27 cellular contexts compared by ENCODE assay signal in genomic region chr2:72952110-72952823, GRCh38. TPM values are rescaled to one million over a fixed set of nuclear protein-coding genes. Genes with fewer than 3 reads are reported as not detected.
DNase-seq lines count a peak whose midpoint lies in the region; ATAC-seq and TF ChIP-seq lines count a peak whose summit lies in the region.
"Had no signal": no experiment of that assay in that cellular context is flagged by ENCODE, and none has a peak within 500 bp of the region (broad histone marks: within the 10 kb centered on the region; RNA-seq: fewer than 3 reads in every experiment).

No MANE protein-coding gene starts in this region.

- WGBS in testis, 2 donors = 85 to 92% methylated on average over 8 of the region's 8 CpGs

- peaks cover 4% of the 10 kb centered on the region for H3K36me3 Mint-ChIP-seq in T-helper 1 cell treated with Interleukin-12 subunit alpha and Interleukin-12 subunit beta and Interleukin-4 antibody, amounts not matched to agents 30 μg/mL and 1 μg/mL, for 36 hours (ENCODE audit: low read depth)
- H3K36me3 Mint-ChIP-seq in endothelial cell (ENCODE audit: low read depth, unreplicated experiment) = peaks cover 16% of the 10 kb centered on the region
- H3K36me3 Mint-ChIP-seq: activated naive CD4-positive, alpha-beta T cell treated with anti-CD3 and anti-CD28 coated beads, Interleukin-2, amount 50 U/mL, for 72 hours had no signal

- TF ChIP-seq POLR2A in testis (IDR thresholded peaks at IDR 0.05) = no peak

- no peak overlapping the region for H3K4me2 ChIP-seq in osteoblast (ENCODE audit: insufficient read depth, low read length)
- H3K4me2 ChIP-seq: smooth muscle cell had no signal

- H3K4me1 ChIP-seq in osteoblast (ENCODE audit: insufficient read depth, low read length) (no peaks in the 10 kb centered on the region), testis (no peaks in the 10 kb centered on the region)
- H3K4me1 ChIP-seq: psoas muscle had no signal

- H3K4me3 Mint-ChIP-seq in T-helper 1 cell treated with Interleukin-12 subunit alpha and Interleukin-12 subunit beta and Interleukin-4 antibody, amounts not matched to agents 30 μg/mL and 1 μg/mL, for 36 hours = no peak overlapping the region
- H3K4me3 Mint-ChIP-seq in endothelial cell (ENCODE audit: unreplicated experiment) = peak overlapping the region; percentile 65
- H3K4me3 Mint-ChIP-seq: activated B cell treated with CpG ODN at 0.5 μM for 24 hours had no signal

- peaks cover 36% of the 10 kb centered on the region for H3K4me1 Mint-ChIP-seq in T-helper 1 cell treated with Interleukin-12 subunit alpha and Interleukin-12 subunit beta and Interleukin-4 antibody, amounts not matched to agents 30 μg/mL and 1 μg/mL, for 36 hours (ENCODE audit: low read depth)
- peaks cover 19% of the 10 kb centered on the region for H3K4me1 Mint-ChIP-seq in endothelial cell (ENCODE audit: unreplicated experiment)
- H3K4me1 Mint-ChIP-seq: activated B cell treated with CpG ODN at 0.5 μM for 24 hours had no signal

- H3K9me3 Mint-ChIP-seq in T-helper 1 cell treated with Interleukin-12 subunit alpha and Interleukin-12 subunit beta and Interleukin-4 antibody, amounts not matched to agents 30 μg/mL and 1 μg/mL, for 36 hours = no peaks in the 10 kb centered on the region
- no peaks in the 10 kb centered on the region for H3K9me3 Mint-ChIP-seq in endothelial cell (ENCODE audit: unreplicated experiment)
- H3K9me3 Mint-ChIP-seq: activated B cell treated with CpG ODN at 0.5 μM for 24 hours; activated T-helper 1 cell treated with anti-CD3 and anti-CD28 coated beads, Interleukin-12 subunit alpha, Interleukin-12 subunit beta, Interleukin-2, Interleukin-4 antibody, amounts not matched to agents 30 ng/mL and 10 ng/mL and 1 ng/mL, durations not matched to agents 14 hours and 24 hours and 36 hours had no signal

- H3K36me3 ChIP-seq in osteoblast (ENCODE audit: insufficient read depth, low read length) = no peaks in the 10 kb centered on the region
- H3K36me3 ChIP-seq in testis (ENCODE audit: low read depth, missing control alignments) = no peaks in the 10 kb centered on the region
- H3K36me3 ChIP-seq: BLaER1 treated with 17β-estradiol and CSF1 and Interleukin-3, amounts not matched to agents 10 nM and 100 nM had no signal

- no peaks in the 10 kb centered on the region for H3K79me2 ChIP-seq in osteoblast (ENCODE audit: insufficient read depth, low read length)

- intact Hi-C loops in testis (cut with DNase I; ENCODE audit: low total_unique reads) = no loop called here

- TF ChIP-seq CTCF in endothelial cell (IDR thresholded peaks at IDR 0.05; ENCODE audit: unreplicated experiment) (no peak), osteoblast (IDR thresholded peaks at IDR 0.05; ENCODE audit: extremely low read depth, low read depth, low read length) (peak; percentile 20), testis (IDR thresholded peaks at IDR 0.05) (no peak)

- H2AFZ ChIP-seq in osteoblast (ENCODE audit: low read length) = no peak overlapping the region

- no peak for ATAC-seq in HG03571 (IDR thresholded peaks at IDR 0.05; ENCODE audit: unreplicated experiment)
- ATAC-seq: activated naive CD4-positive, alpha-beta T cell treated with anti-CD3 and anti-CD28 coated beads, Interleukin-2, amount 50 U/mL, for 72 hours; GM12878; psoas muscle had no signal

- peaks cover 4% of the 10 kb centered on the region for H4K20me1 ChIP-seq in osteoblast (ENCODE audit: insufficient read depth, low read length)

- H3K27me3 ChIP-seq in osteoblast (ENCODE audit: insufficient read depth, low read length) (no peaks in the 10 kb centered on the region), testis (no peaks in the 10 kb centered on the region)

- DNase-seq in T-helper 1 cell (no peak), NCI-H69 (lab: John Stamatoyannopoulos, UW) (peak; percentile 2), endothelial cell (ENCODE audit: low spot score) (no peak), osteoblast (ENCODE audit: insufficient read length, low spot score, missing footprints) (peak; percentile 54), testis (no peak), NCI-H1436 (lab: John Stamatoyannopoulos, UW) (no peak)
- DNase-seq: activated B cell treated with CpG ODN at 0.5 μM for 24 hours; cortex of kidney; foreskin fibroblast; KG1; midbrain; NCI-H1048; NCI-H2081; NCI-H510A treated with DMSO at 0.1 percent for 48 hours; psoas muscle; Right ventricle myocardium superior; stimulated activated CD4-positive, alpha-beta T cell treated with anti-CD3 and anti-CD28 coated beads, Interleukin-4, amount 100 ng/mL, for 4 hours had no signal

- H3K27ac ChIP-seq in osteoblast (ENCODE audit: low read depth, low read length) = no peak overlapping the region
- H3K27ac ChIP-seq in testis = no peak overlapping the region
- H3K27ac ChIP-seq: psoas muscle had no signal

- H3K27ac Mint-ChIP-seq in T-helper 1 cell treated with Interleukin-12 subunit alpha and Interleukin-12 subunit beta and Interleukin-4 antibody, amounts not matched to agents 30 μg/mL and 1 μg/mL, for 36 hours = peak overlapping the region; percentile 38
- H3K27ac Mint-ChIP-seq in endothelial cell (ENCODE audit: unreplicated experiment) = peak overlapping the region; percentile 48
- H3K27ac Mint-ChIP-seq: activated B cell treated with CpG ODN at 0.5 μM for 24 hours; activated naive CD4-positive, alpha-beta T cell treated with anti-CD3 and anti-CD28 coated beads, Interleukin-2, amount 50 U/mL, for 72 hours had no signal

- no peaks in the 10 kb centered on the region for H3K27me3 Mint-ChIP-seq in T-helper 1 cell treated with Interleukin-12 subunit alpha and Interleukin-12 subunit beta and Interleukin-4 antibody, amounts not matched to agents 30 μg/mL and 1 μg/mL, for 36 hours (ENCODE audit: low read depth)
- peaks cover 6% of the 10 kb centered on the region for H3K27me3 Mint-ChIP-seq in endothelial cell (ENCODE audit: unreplicated experiment)
- H3K27me3 Mint-ChIP-seq: activated B cell treated with CpG ODN at 0.5 μM for 24 hours had no signal

- no peaks in the 10 kb centered on the region for H3K9me3 ChIP-seq in osteoblast (ENCODE audit: low read depth, low read length)
- no peaks in the 10 kb centered on the region for H3K9me3 ChIP-seq in testis
- H3K9me3 ChIP-seq: BLaER1 treated with 17β-estradiol and CSF1 and Interleukin-3, amounts not matched to agents 10 nM and 100 nM; psoas muscle had no signal

- H3K4me3 ChIP-seq in osteoblast (ENCODE audit: insufficient read depth, low read length) (no peak overlapping the region), testis (no peak overlapping the region)
- H3K4me3 ChIP-seq: BLaER1 treated with 17β-estradiol and CSF1 and Interleukin-3, amounts not matched to agents 10 nM and 100 nM; GM12878; psoas muscle; smooth muscle cell had no signal

RNA-seq across cellular contexts. Expression of gene EMX1, which starts 34.9 kb away (rescaled TPM):
- total RNA-seq in endothelial cell (ENCODE audit: unreplicated experiment) (3.7 TPM), osteoblast (not detected in 2 replicates), testis (10 to 100 TPM; 11.3 to 13.2 TPM)
- polyA plus RNA-seq in testis (ENCODE audit: insufficient read depth, low read depth, low replicate concordance) = 4.5 TPM
- total RNA-seq: A673; activated naive CD4-positive, alpha-beta T cell treated with anti-CD3 and anti-CD28 coated beads, Interleukin-2, amount 50 U/mL, for 72 hours; activated T-helper 1 cell treated with anti-CD3 and anti-CD28 coated beads, Interleukin-12 subunit alpha, Interleukin-12 subunit beta, Interleukin-2, Interleukin-4 antibody, amounts not matched to agents 30 ng/mL and 10 ng/mL and 1 ng/mL, durations not matched to agents 14 hours and 24 hours and 36 hours; psoas muscle; Right ventricle myocardium superior; smooth muscle cell; T-helper 1 cell treated with Interleukin-12 subunit alpha and Interleukin-12 subunit beta and Interleukin-4 antibody, amounts not matched to agents 30 ng/mL and 1 ng/mL, for 36 hours; urinary bladder had no signal
- polyA plus RNA-seq: smooth muscle cell, urinary bladder had no signal

Comparison
In these comparisons a context has a peak if more than half of its experiments do, and no peak if none do; other contexts are left out.
1. DNase-seq: peak in NCI-H69 (single experiment) and osteoblast (single experiment); none in T-helper 1 cell (0 of 5), endothelial cell (single experiment), testis (single experiment) and NCI-H1436 (single experiment).